1 cellular context compared by ENCODE assay signal in genomic region chr12:50568338-50569155, GRCh38.
TF ChIP-seq lines count a peak whose summit lies in the region.

No MANE protein-coding gene starts in this region.

TF ChIP-seq in WTC11, 78 proteins besides CTCF, POLR2A, EP300 and RAD21 (continued from another document):
- TF ChIP-seq PREB (CRISPR knock-in tag; IDR thresholded peaks at IDR 0.05; ENCODE audit: borderline replicate concordance) (no peak), MXD4 (CRISPR knock-in tag; IDR thresholded peaks at IDR 0.05; ENCODE audit: borderline replicate concordance) (no peak)
